Comparison of ENCODE assay signal across 17 cellular contexts in the genomic region with DNA sequence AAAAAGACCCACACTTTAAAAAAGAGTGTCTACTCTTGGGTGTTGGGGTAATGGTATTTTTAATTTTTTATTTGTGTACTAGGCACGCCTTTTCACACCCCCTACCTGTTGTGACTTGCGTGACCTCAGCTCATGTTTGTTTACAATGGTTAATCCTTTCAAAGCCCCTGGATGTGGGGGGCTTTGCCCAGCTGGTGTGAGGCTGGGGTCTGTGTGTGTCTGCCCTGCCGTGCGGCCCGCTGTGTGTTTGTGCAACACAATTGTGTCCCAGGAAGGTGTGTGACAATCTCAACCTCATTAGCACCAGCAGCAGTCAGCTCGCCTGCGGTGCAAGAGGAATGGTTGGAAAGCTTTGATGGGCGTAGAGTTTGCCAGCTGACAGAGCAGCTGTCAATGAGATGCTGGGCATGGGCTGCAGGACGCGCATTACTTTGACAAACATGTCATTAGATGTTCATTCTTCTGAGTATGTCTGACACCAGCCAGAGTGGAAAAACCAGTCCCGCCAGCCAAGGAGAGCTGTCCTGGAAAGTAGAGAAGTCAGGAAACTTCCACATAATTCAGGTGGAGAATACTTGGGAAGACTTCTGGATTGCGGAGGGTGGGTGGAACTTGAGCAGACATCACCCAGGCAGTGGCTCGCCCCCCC. TPM values are rescaled to one million over a fixed set of nuclear protein-coding genes. Genes with fewer than 3 reads are reported as not detected.
DNase-seq lines count a peak whose midpoint lies in the region; ATAC-seq, FAIRE-seq and TF ChIP-seq lines count a peak whose summit lies in the region.
"Had no signal": no experiment of that assay in that cellular context is flagged by ENCODE, and none has a peak within 500 bp of the region (broad histone marks: within the 10 kb centered on the region; RNA-seq: fewer than 3 reads in every experiment).

No MANE protein-coding gene starts in this region.

- H3K27me3 Mint-ChIP-seq in immature natural killer cell (ENCODE audit: low read depth in 3 of 3), result peaks cover 0 to 7% (median 0%) of the 10 kb centered on the region in 3 donors
- H3K27me3 Mint-ChIP-seq in naive thymus-derived CD8-positive, alpha-beta T cell, result peaks cover 4 to 59% (median 26%) of the 10 kb centered on the region in 5 donors

- H3K27me3 ChIP-seq in colonic mucosa, result no peaks in the 10 kb centered on the region
- peaks cover 5% of the 10 kb centered on the region for H3K27me3 ChIP-seq in left ventricle myocardium inferior (ENCODE audit: low read depth)
- H3K27me3 ChIP-seq: SJSA1 had no signal

- H3K4me3 ChIP-seq in colonic mucosa (no peak overlapping the region), left ventricle myocardium inferior (no peak overlapping the region)
- H3K4me3 ChIP-seq: GM23338, SJSA1 had no signal

- no peaks in the 10 kb centered on the region for H3K4me1 Mint-ChIP-seq in immature natural killer cell
- peaks cover 0 to 35% (median 0%) of the 10 kb centered on the region in 4 donors for H3K4me1 Mint-ChIP-seq in naive thymus-derived CD8-positive, alpha-beta T cell
- H3K4me1 Mint-ChIP-seq: activated CD4-positive, alpha-beta T cell treated with anti-CD3 and anti-CD28 coated beads, Interleukin-2, amount 10 ng/mL, durations not matched to agents 7 days and 5 days; activated naive CD8-positive, alpha-beta T cell treated with anti-CD3 and anti-CD28 coated beads for 36 hours had no signal

- H3K4me1 ChIP-seq in colonic mucosa, result no peaks in the 10 kb centered on the region
- no peaks in the 10 kb centered on the region for H3K4me1 ChIP-seq in left ventricle myocardium inferior

- H3K9me3 Mint-ChIP-seq in immature natural killer cell, result no peaks in the 10 kb centered on the region
- no peaks in the 10 kb centered on the region for H3K9me3 Mint-ChIP-seq in naive thymus-derived CD8-positive, alpha-beta T cell
- H3K9me3 Mint-ChIP-seq: activated CD4-positive, alpha-beta T cell treated with anti-CD3 and anti-CD28 coated beads, Interleukin-2, amount 10 ng/mL, durations not matched to agents 7 days and 5 days; activated naive CD8-positive, alpha-beta T cell treated with anti-CD3 and anti-CD28 coated beads for 36 hours; activated T-cell treated with anti-CD3 and anti-CD28 coated beads, Interleukin-2, amount 50 U/mL, for 24 hours; GM23338 had no signal

- no peak overlapping the region for H3K4me3 Mint-ChIP-seq in immature natural killer cell
- no peak overlapping the region for H3K4me3 Mint-ChIP-seq in naive thymus-derived CD8-positive, alpha-beta T cell
- H3K4me3 Mint-ChIP-seq: activated CD4-positive, alpha-beta T cell treated with anti-CD3 and anti-CD28 coated beads, Interleukin-2, amount 10 ng/mL, durations not matched to agents 7 days and 5 days; activated naive CD8-positive, alpha-beta T cell treated with anti-CD3 and anti-CD28 coated beads for 36 hours; activated T-cell treated with anti-CD3 and anti-CD28 coated beads, Interleukin-2, amount 50 U/mL, for 24 hours; GM23338 had no signal

- no peak overlapping the region for H3K27ac ChIP-seq in colonic mucosa
- H3K27ac ChIP-seq in left ventricle myocardium inferior (replicated peaks), result no peak overlapping the region
- H3K27ac ChIP-seq: SJSA1 had no signal

- POLR2A ChIA-PET in naive thymus-derived CD8-positive, alpha-beta T cell (lab: Charles Lee), result no interaction called here

- TF ChIP-seq CTCF in colonic mucosa (IDR thresholded peaks at IDR 0.05), result no peak
- no peak for TF ChIP-seq CTCF in left ventricle myocardium inferior (IDR thresholded peaks at IDR 0.05; ENCODE audit: borderline replicate concordance)

- no peak overlapping the region for H3K27ac Mint-ChIP-seq in immature natural killer cell
- H3K27ac Mint-ChIP-seq in naive thymus-derived CD8-positive, alpha-beta T cell, result no peak overlapping the region
- H3K27ac Mint-ChIP-seq: activated CD4-positive, alpha-beta T cell treated with anti-CD3 and anti-CD28 coated beads, Interleukin-2, amount 10 ng/mL, durations not matched to agents 7 days and 5 days; activated naive CD8-positive, alpha-beta T cell treated with anti-CD3 and anti-CD28 coated beads for 36 hours; activated T-cell treated with anti-CD3 and anti-CD28 coated beads, Interleukin-2, amount 50 U/mL, for 24 hours; GM23338 had no signal

- ATAC-seq in naive thymus-derived CD8-positive, alpha-beta T cell, result no peak
- ATAC-seq in HG03159 (IDR thresholded peaks at IDR 0.05; ENCODE audit: unreplicated experiment), result no peak
- ATAC-seq: GM23338 had no signal

- DNase-seq in GM12891 (ENCODE audit: insufficient read length, low spot score), result no peak
- peak; percentile 44 to 80 for DNase-seq in NCI-H526 (lab: John Stamatoyannopoulos, UW)
- DNase-seq in colonic mucosa, result peak; percentile 47
- peak; percentile 72 for DNase-seq in retina
- no peak for DNase-seq in immature natural killer cell
- no peak for DNase-seq in left ventricle myocardium inferior
- no peak for DNase-seq in naive thymus-derived CD8-positive, alpha-beta T cell
- DNase-seq: activated CD4-positive, alpha-beta T cell treated with anti-CD3 and anti-CD28 coated beads, Interleukin-2, amount 10 ng/mL, durations not matched to agents 7 days and 5 days; activated naive CD8-positive, alpha-beta T cell treated with anti-CD3 and anti-CD28 coated beads for 36 hours; activated T-cell treated with anti-CD3 and anti-CD28 coated beads, Interleukin-2, amount 50 U/mL, for 24 hours; DMS79; effector CD4-positive, alpha-beta T cell; NCI-H2107; T-helper 9 cell had no signal

- H3K9ac ChIP-seq in colonic mucosa (ENCODE audit: low read depth in 2 of 2, low read length in 2 of 2), result no peak overlapping the region

- H3K36me3 Mint-ChIP-seq in immature natural killer cell, result no peaks in the 10 kb centered on the region
- no peaks in the 10 kb centered on the region for H3K36me3 Mint-ChIP-seq in naive thymus-derived CD8-positive, alpha-beta T cell
- H3K36me3 Mint-ChIP-seq: activated naive CD8-positive, alpha-beta T cell treated with anti-CD3 and anti-CD28 coated beads for 36 hours had no signal

- intact Hi-C loops in colonic mucosa (cut with DNase I), result no loop called here
- intact Hi-C loops in left ventricle myocardium inferior (cut with micrococcal nuclease), result no loop called here

- FAIRE-seq in GM12891 (lab: Jason Lieb, UNC), result peak; percentile 13

- H3K9me3 ChIP-seq in colonic mucosa (no peaks in the 10 kb centered on the region), left ventricle myocardium inferior (replicated peaks) (no peaks in the 10 kb centered on the region)
- H3K9me3 ChIP-seq: SJSA1 had no signal

- H3K36me3 ChIP-seq in colonic mucosa, result no peaks in the 10 kb centered on the region
- peaks cover 6% of the 10 kb centered on the region for H3K36me3 ChIP-seq in left ventricle myocardium inferior

- no peak for TF ChIP-seq POLR2A in GM12891 (IDR thresholded peaks at IDR 0.05; ENCODE audit: low read depth, low read length)

TF ChIP-seq in GM12891, 5 proteins besides CTCF, POLR2A, EP300 and RAD21:
- no peak for TF ChIP-seq POU2F2 (IDR thresholded peaks at IDR 0.05; ENCODE audit: low read depth, low read length)
- no peak for TF ChIP-seq POLR2AphosphoS5 (IDR thresholded peaks at IDR 0.05; ENCODE audit: low read depth, low read length)
- TF ChIP-seq TAF1 (IDR thresholded peaks at IDR 0.05; ENCODE audit: low read depth, low read length), result no peak
- TF ChIP-seq SPI1 (IDR thresholded peaks at IDR 0.05; ENCODE audit: low read depth, low read length), result no peak
- TF ChIP-seq PAX5 (IDR thresholded peaks at IDR 0.05; ENCODE audit: insufficient read depth, low read length, severe bottlenecking), result no peak

RNA-seq across cellular contexts. Expression of a gene that starts 9.6 kb away (rescaled TPM):
- polyA plus RNA-seq in GM12891 (2012; ENCODE audit: low read depth, missing spikeins), result 16.3 TPM
- total RNA-seq in colonic mucosa, result 10 to 100 TPM; 29.6 to 36.0 TPM
- under 1 TPM in 1 of 3 donors, not detected in 2; 0.02 TPM for polyA plus RNA-seq in immature natural killer cell
- 3.0 TPM for total RNA-seq in left ventricle myocardium inferior
- 1 to 10 TPM in 1 of 2 experiments, under 1 TPM in 1; 0.78 to 2.7 TPM for total RNA-seq in naive thymus-derived CD8-positive, alpha-beta T cell
- polyA plus RNA-seq in naive thymus-derived CD8-positive, alpha-beta T cell, result not detected

RNA-seq across cellular contexts. Expression of a gene that starts 49.1 kb away (rescaled TPM):
- 0.03 TPM for polyA plus RNA-seq in GM12891 (2012; ENCODE audit: low read depth, missing spikeins)
- total RNA-seq in colonic mucosa (1 to 10 TPM; 3.8 to 7.4 TPM), left ventricle myocardium inferior (2.9 TPM)
- polyA plus RNA-seq in immature natural killer cell, result not detected
- not detected for total RNA-seq in naive thymus-derived CD8-positive, alpha-beta T cell
- polyA plus RNA-seq in naive thymus-derived CD8-positive, alpha-beta T cell, result not detected
- total RNA-seq: activated CD4-positive, alpha-beta T cell treated with anti-CD3 and anti-CD28 coated beads, Interleukin-2, amount 10 ng/mL, durations not matched to agents 7 days and 5 days; activated naive CD8-positive, alpha-beta T cell treated with anti-CD3 and anti-CD28 coated beads for 36 hours had no signal

Comparison
In these comparisons a context has a peak if more than half of its experiments do, and no peak if none do; other contexts are left out.
1. DNase-seq: peak in NCI-H526 (2 of 2), colonic mucosa (single experiment) and retina (single experiment); none in GM12891 (single experiment), immature natural killer cell (0 of 3), left ventricle myocardium inferior (single experiment) and naive thymus-derived CD8-positive, alpha-beta T cell (0 of 10).